In genomic region chr14:37745657-37746056, GRCh38 we compare ENCODE assay signal across 28 cellular contexts.
"Had no signal": no experiment of that assay in that cellular context is flagged by ENCODE, and none has a peak within 500 bp of the region (broad histone marks: within the 10 kb centered on the region; RNA-seq: fewer than 3 reads in every experiment).

No MANE protein-coding gene starts in this region.

- FAIRE-seq: colon, endometrium, endothelial cell of umbilical vein, frontal cortex had no signal

- H3K4me1 ChIP-seq: colonic mucosa, esophagus muscularis mucosa, esophagus squamous epithelium, foreskin keratinocyte, gastrocnemius medialis, gastroesophageal sphincter, heart left ventricle, heart right ventricle had no signal

- H3K36me3 ChIP-seq: colonic mucosa, esophagus muscularis mucosa, esophagus squamous epithelium, gastrocnemius medialis, gastroesophageal sphincter, heart left ventricle, heart right ventricle had no signal

- H3K27me3 ChIP-seq: colonic mucosa, dorsolateral prefrontal cortex, esophagus muscularis mucosa, esophagus squamous epithelium, foreskin keratinocyte, gastrocnemius medialis, gastroesophageal sphincter, heart left ventricle, heart right ventricle had no signal

- ATAC-seq: effector memory CD8-positive, alpha-beta T cell; esophagus mucosa; foreskin keratinocyte; gastrocnemius medialis; gastroesophageal sphincter; heart left ventricle; heart right ventricle had no signal

- H3K9me3 ChIP-seq: colonic mucosa, esophagus muscularis mucosa, esophagus squamous epithelium, gastrocnemius medialis, gastroesophageal sphincter, heart left ventricle, heart right ventricle had no signal

- H3K4me3 ChIP-seq: colonic mucosa, coronary artery, dorsolateral prefrontal cortex, esophagus muscularis mucosa, esophagus squamous epithelium, gastrocnemius medialis, gastroesophageal sphincter, heart left ventricle, heart right ventricle had no signal

- H3K27ac ChIP-seq: colonic mucosa, coronary artery, dorsolateral prefrontal cortex, epithelial cell of prostate, esophagus muscularis mucosa, esophagus squamous epithelium, foreskin keratinocyte, gastrocnemius medialis, gastroesophageal sphincter, heart left ventricle, heart right ventricle had no signal

- DNase-seq: colonic mucosa; cortex of kidney; dermis blood vessel endothelial cell; dorsolateral prefrontal cortex; effector CD4-positive, alpha-beta T cell; effector CD8-positive, alpha-beta T cell; effector memory CD4-positive, alpha-beta T cell; effector memory CD8-positive, alpha-beta T cell; endodermal cell; erythroblast; esophagus squamous epithelium; foreskin fibroblast; foreskin melanocyte; gastrocnemius medialis; glutamatergic neuron; head of caudate nucleus; heart left ventricle; heart right ventricle had no signal
